1 cellular context compared by ENCODE assay signal in genomic region chr2:64362562-64363026, GRCh38.
TF ChIP-seq lines count a peak whose summit lies in the region.

No MANE protein-coding gene starts in this region.

TF ChIP-seq in HepG2, 621 proteins besides CTCF, POLR2A, EP300 and RAD21 (continued from another document):
- TF ChIP-seq GABPA (IDR thresholded peaks at IDR 0.05; ENCODE audit: low read depth, low read length) (no peak), GABPA (CRISPR knock-in tag; IDR thresholded peaks at IDR 0.05; ENCODE audit: low read depth) (no peak), MLLT10 (CRISPR knock-in tag; IDR thresholded peaks at IDR 0.05) (no peak)
